7 cellular contexts compared by ENCODE assay signal in the genomic region with DNA sequence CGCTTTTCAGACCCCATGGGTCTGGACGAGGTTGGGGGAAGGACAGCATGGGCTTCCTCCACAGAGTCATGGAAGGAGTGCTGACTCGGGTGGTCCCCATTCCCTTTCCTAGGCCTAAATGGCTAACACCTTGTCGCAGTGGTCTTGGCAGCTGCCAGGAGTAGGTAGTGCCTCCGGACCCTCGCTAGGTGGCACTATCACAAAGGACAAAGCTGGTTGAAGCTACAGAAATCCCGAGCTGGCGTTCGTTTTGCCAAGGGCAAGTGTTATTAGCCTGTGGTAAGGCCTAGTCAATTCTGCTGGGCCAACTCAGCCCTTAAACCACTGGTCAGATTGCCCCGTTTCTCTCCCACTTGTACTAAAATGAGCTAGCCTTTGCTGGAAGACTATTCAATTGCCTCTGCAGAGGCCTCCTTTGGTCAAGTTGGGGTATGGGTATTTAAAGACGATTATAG. TPM values are rescaled to one million over a fixed set of nuclear protein-coding genes. Genes with fewer than 3 reads are reported as not detected.
A peak's percentile ranks its signal among the peaks of the same experiment; 100 is the strongest.
DNase-seq lines count a peak whose midpoint lies in the region; ATAC-seq and TF ChIP-seq lines count a peak whose summit lies in the region.

No MANE protein-coding gene starts in this region.

- intact Hi-C loops in activated B cell treated with CpG ODN at 0.5 μM for 24 hours (cut with micrococcal nuclease) = loop anchor here (1.0 to 10.0 kb wide), 11 partner anchors 69 to 832 kb away; a partner anchor contains a TSS

- peak overlapping the region; percentile 91 for H3K27ac Mint-ChIP-seq in activated B cell treated with CpG ODN at 0.5 μM for 24 hours

- no peaks in the 10 kb centered on the region for H3K27me3 Mint-ChIP-seq in activated B cell treated with CpG ODN at 0.5 μM for 24 hours

- H3K4me3 Mint-ChIP-seq in activated B cell treated with CpG ODN at 0.5 μM for 24 hours = peak overlapping the region; percentile 95

- H3K4me1 Mint-ChIP-seq in activated B cell treated with CpG ODN at 0.5 μM for 24 hours = peaks cover 35% of the 10 kb centered on the region

- H3K36me3 Mint-ChIP-seq in activated B cell treated with CpG ODN at 0.5 μM for 24 hours (ENCODE audit: low read depth) = peaks cover 31% of the 10 kb centered on the region

- DNase-seq in NCI-H2227 (lab: John Stamatoyannopoulos, UW; ENCODE audit: unreplicated experiment) (peak; percentile 95), activated B cell treated with CpG ODN at 0.5 μM for 24 hours (peak; percentile 61), iris pigment epithelial cell (ENCODE audit: low read depth) (peak; percentile 90)
- peak; percentile 80 for DNase-seq in central memory CD4-positive, alpha-beta T cell
- peak; percentile 62 to 76 for DNase-seq in stimulated activated CD4-positive, alpha-beta T cell treated with anti-CD3 and anti-CD28 coated beads, Interleukin-12 subunit alpha, Interleukin-12 subunit beta, amount 100 ng/mL, for 24 hours (ENCODE audit: low read depth in 2 of 2)

- ATAC-seq in GM18498 (IDR thresholded peaks at IDR 0.05; ENCODE audit: unreplicated experiment) (peak; percentile 38), HG03139 (IDR thresholded peaks at IDR 0.05; ENCODE audit: unreplicated experiment) (peak; percentile 33), activated B cell treated with CpG ODN at 0.5 μM for 24 hours (ENCODE audit: low read depth) (peak; percentile 39)

- CTCF ChIA-PET in activated B cell treated with CpG ODN at 0.5 μM for 24 hours (lab: Charles Lee) = interaction anchor here (0.6 to 2.5 kb wide), 31 partner anchors 9 to 526 kb away, joined by 3 to 39 read pairs (median 5); a partner anchor contains a TSS

- POLR2A ChIA-PET in activated B cell treated with CpG ODN at 0.5 μM for 24 hours (lab: Charles Lee) = interaction anchor here (0.6 to 1.5 kb wide), 11 partner anchors 8 to 887 kb away, joined by 3 to 10 read pairs (median 4); a partner anchor contains a TSS

- no peaks in the 10 kb centered on the region for H3K9me3 Mint-ChIP-seq in activated B cell treated with CpG ODN at 0.5 μM for 24 hours

- TF ChIP-seq CTCF in activated B cell treated with CpG ODN at 0.5 μM for 24 hours (IDR thresholded peaks at IDR 0.05) = peak; percentile 81

RNA-seq across cellular contexts. Expression of a gene that starts 1.1 kb away (rescaled TPM):
- total RNA-seq in activated B cell treated with CpG ODN at 0.5 μM for 24 hours = 96.5 and 104 TPM in 2 replicates

RNA-seq across cellular contexts. Expression of a gene that starts 8.1 kb away (rescaled TPM):
- not detected in 2 replicates for total RNA-seq in activated B cell treated with CpG ODN at 0.5 μM for 24 hours

RNA-seq across cellular contexts. Expression of a gene that starts 48.5 kb away (rescaled TPM):
- 209 and 216 TPM in 2 replicates for total RNA-seq in activated B cell treated with CpG ODN at 0.5 μM for 24 hours

RNA-seq across cellular contexts. Expression of a gene that starts 57.3 kb away (rescaled TPM):
- 0.04 TPM in 1 of 2 replicates, not detected in the other for total RNA-seq in activated B cell treated with CpG ODN at 0.5 μM for 24 hours

RNA-seq across cellular contexts. Expression of a gene that starts 57.5 kb away (rescaled TPM):
- not detected in 2 replicates for total RNA-seq in activated B cell treated with CpG ODN at 0.5 μM for 24 hours

Comparison
In these comparisons a context has a peak if more than half of its experiments do, and no peak if none do; other contexts are left out.
1. Peak in every context shown above with its lines: DNase-seq and ATAC-seq.